Comparison of ENCODE assay signal across 1 cellular context in genomic region chr15:94324117-94324826, GRCh38.
TF ChIP-seq lines count a peak whose summit lies in the region.

No MANE protein-coding gene starts in this region.

TF ChIP-seq in GM12878, 131 proteins besides CTCF, POLR2A, EP300 and RAD21 (continued from another document):
- TF ChIP-seq REST (IDR thresholded peaks at IDR 0.05; ENCODE audit: low read depth, low read length) (no peak), MLLT1 (IDR thresholded peaks at IDR 0.05) (0 out of 2 replicates have a peak, but pooled peaks have one; percentile 47), RB1 (IDR thresholded peaks at IDR 0.05; ENCODE audit: borderline replicate concordance) (peak; percentile 85; the same call in 1 of the 2 replicates), NBN (IDR thresholded peaks at IDR 0.05) (0 out of 2 replicates have a peak, but pooled peaks have one; percentile 20), SREBF2 (IDR thresholded peaks at IDR 0.05; ENCODE audit: low read length) (no peak)
TF ChIP-seq in GM12878: peak in this region for 14.
